ENCODE assay signal across 10 cellular contexts in the genomic region with DNA sequence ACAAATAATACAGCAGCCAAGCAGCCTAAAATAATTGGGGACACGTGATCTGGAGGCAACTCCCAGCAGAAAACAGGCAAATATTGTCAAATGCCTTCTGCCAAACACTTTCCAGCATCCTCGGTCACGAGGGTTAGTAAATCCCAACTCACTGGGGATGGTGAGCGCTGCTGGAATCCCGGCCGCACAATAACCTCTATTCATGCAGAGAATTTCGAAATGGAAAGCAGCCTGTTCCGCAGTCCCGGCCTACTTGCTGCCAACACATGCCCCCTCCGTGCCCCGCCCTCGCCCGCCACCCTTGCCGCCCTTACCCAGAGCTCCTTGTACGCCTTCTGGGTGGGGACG.
DNase-seq lines count a peak whose midpoint lies in the region; ATAC-seq, FAIRE-seq and TF ChIP-seq lines count a peak whose summit lies in the region.
"Had no signal": no experiment of that assay in that cellular context is flagged by ENCODE, and none has a peak within 500 bp of the region (broad histone marks: within the 10 kb centered on the region; RNA-seq: fewer than 3 reads in every experiment).

No MANE protein-coding gene starts in this region.

- H3K36me3 ChIP-seq in MG63 (no peaks in the 10 kb centered on the region), small intestine (ENCODE audit: control insufficient read depth in 2 of 2, insufficient read depth in 2 of 2, low read length in 2 of 2) (no peaks in the 10 kb centered on the region)
- H3K36me3 ChIP-seq: Peyer's patch had no signal

- no peak for TF ChIP-seq CTCF in VCaP (conservative IDR thresholded peaks at IDR 0.05)

- H3K9me3 ChIP-seq in MG63 = no peaks in the 10 kb centered on the region
- no peaks in the 10 kb centered on the region for H3K9me3 ChIP-seq in small intestine (ENCODE audit: control insufficient read depth, low read depth)
- H3K9me3 ChIP-seq: Peyer's patch had no signal

- WGBS in small intestine, 3 donors = 59 to 70% (median 63%) methylated on average over 16 of the region's 16 CpGs

- H3K4me1 ChIP-seq in small intestine (ENCODE audit: control insufficient read depth in 2 of 2, insufficient read depth in 1 of 2, low read depth in 1 of 2, low read length in 1 of 2) = peaks cover 0 to 4% of the 10 kb centered on the region in 2 donors
- H3K4me1 ChIP-seq: Peyer's patch had no signal

- intact Hi-C loops in left ventricle myocardium superior (cut with micrococcal nuclease) = no loop called here

- H3K27ac ChIP-seq in VCaP = peak overlapping the region; percentile 95
- H3K27ac ChIP-seq in small intestine (ENCODE audit: low read depth in 1 of 2, low read length in 1 of 2) = no peak overlapping the region
- H3K27ac ChIP-seq: Peyer's patch had no signal

- H3K4me3 ChIP-seq in MG63 (no peak overlapping the region), small intestine (ENCODE audit: low read depth in 1 of 2, low read length in 2 of 2) (no peak overlapping the region)
- H3K4me3 ChIP-seq: Peyer's patch had no signal

- ATAC-seq in left ventricle myocardium superior (peak; percentile 95), GM21825 (IDR thresholded peaks at IDR 0.05; ENCODE audit: unreplicated experiment) (no peak), HG02870 (IDR thresholded peaks at IDR 0.05; ENCODE audit: unreplicated experiment) (no peak), HG03045 (IDR thresholded peaks at IDR 0.05; ENCODE audit: unreplicated experiment) (no peak)
- no peak for ATAC-seq in stimulated activated naive CD8-positive, alpha-beta T cell treated with anti-CD3 and anti-CD28 coated beads, Interleukin-15, Interleukin-2, amounts not matched to agents 100 U/mL and 50 U/mL, for 24 hours

- DNase-seq in MG63 (peak; percentile 24), left ventricle myocardium superior (peak; percentile 64), small intestine (peak; percentile 13)
- DNase-seq in stimulated activated naive CD8-positive, alpha-beta T cell treated with anti-CD3 and anti-CD28 coated beads, Interleukin-15, Interleukin-2, amounts not matched to agents 100 U/mL and 50 U/mL, for 24 hours = no peak
- DNase-seq: effector CD8-positive, alpha-beta T cell; Peyer's patch had no signal

- FAIRE-seq in small intestine (lab: Jason Lieb, UNC) = no peak

- H3K27me3 ChIP-seq in MG63 (no peaks in the 10 kb centered on the region), small intestine (ENCODE audit: control insufficient read depth in 2 of 2, insufficient read depth in 2 of 2, low read length in 2 of 2) (no peaks in the 10 kb centered on the region)
- H3K27me3 ChIP-seq: Peyer's patch had no signal
